Comparison of ENCODE assay signal across 9 cellular contexts in genomic region chr9:16704489-16705111, GRCh38.
DNase-seq lines count a peak whose midpoint lies in the region; ATAC-seq and TF ChIP-seq lines count a peak whose summit lies in the region.
"Had no signal": no experiment of that assay in that cellular context is flagged by ENCODE, and none has a peak within 500 bp of the region (broad histone marks: within the 10 kb centered on the region; RNA-seq: fewer than 3 reads in every experiment).

No MANE protein-coding gene starts in this region.

- peaks cover 38% of the 10 kb centered on the region for H3K4me1 Mint-ChIP-seq in neural progenitor cell
- H3K4me1 Mint-ChIP-seq: B cell had no signal

- DNase-seq in AG04449 (ENCODE audit: low read depth, low spot score) (no peak), SJCRH30 (peak; percentile 72), fibroblast of peridontal ligament (ENCODE audit: extremely low read depth) (peak; percentile 89), neural progenitor cell (ENCODE audit: low spot score) (peak; percentile 43), KG1 (lab: John Stamatoyannopoulos, UW) (no peak), mesenteric fat pad (ENCODE audit: low spot score) (no peak)

- POLR2A ChIA-PET in AG04449 (lab: Yijun Ruan, JAX), result interaction anchor here (0.6 to 1.7 kb wide), 10 partner anchors 9 to 183 kb away, joined by 3 to 10 read pairs (median 4); no protein-coding TSS in a partner anchor

- no peak overlapping the region for H3K27ac Mint-ChIP-seq in neural progenitor cell
- H3K27ac Mint-ChIP-seq: B cell had no signal

- no peaks in the 10 kb centered on the region for H3K79me2 ChIP-seq in neural progenitor cell (ENCODE audit: low read depth)

- H3K27me3 Mint-ChIP-seq in neural progenitor cell (ENCODE audit: insufficient read depth, low read depth), result peaks cover 11% of the 10 kb centered on the region
- H3K27me3 Mint-ChIP-seq: B cell had no signal

- H3K4me3 Mint-ChIP-seq in neural progenitor cell, result peak overlapping the region; percentile 53
- H3K4me3 Mint-ChIP-seq: B cell had no signal

- H3F3A ChIP-seq in neural progenitor cell (ENCODE audit: low read depth), result peaks cover 29% of the 10 kb centered on the region

- H3K27ac ChIP-seq in SJCRH30 (peak overlapping the region; percentile 90), neural progenitor cell (no peak overlapping the region)

- no peak for TF ChIP-seq CTCF in AG04449 (IDR thresholded peaks at IDR 0.05; ENCODE audit: insufficient read depth, low read length, missing control alignments)
- TF ChIP-seq CTCF in neural progenitor cell (IDR thresholded peaks at IDR 0.05), result no peak

- H3K4me2 ChIP-seq in neural progenitor cell, result peak overlapping the region; percentile 64

- H3K4me1 ChIP-seq in SJCRH30 (peaks cover 16% of the 10 kb centered on the region), neural progenitor cell (peaks cover 37% of the 10 kb centered on the region)

- ATAC-seq in GM18502 (IDR thresholded peaks at IDR 0.05; ENCODE audit: poor library complexity, unreplicated experiment), result no peak
- ATAC-seq in HG03135 (IDR thresholded peaks at IDR 0.05; ENCODE audit: unreplicated experiment), result no peak

- H3K36me3 ChIP-seq in SJCRH30 (no peaks in the 10 kb centered on the region), neural progenitor cell (no peaks in the 10 kb centered on the region)

- H3K9me3 ChIP-seq in SJCRH30 (replicated peaks) (no peaks in the 10 kb centered on the region), neural progenitor cell (ENCODE audit: low read depth) (no peaks in the 10 kb centered on the region)

- CTCF ChIA-PET in AG04449 (lab: Yijun Ruan, JAX), result interaction anchor here (0.8 to 1.2 kb wide), 2 partner anchors 21 to 122 kb away, joined by 3 read pairs; no protein-coding TSS in a partner anchor

- peak overlapping the region; percentile 51 for H2AFZ ChIP-seq in neural progenitor cell (replicated peaks)

- H3K4me3 ChIP-seq in AG04449 (ENCODE audit: low read depth, low read length) (peak overlapping the region; percentile 44), SJCRH30 (peak overlapping the region; percentile 55), neural progenitor cell (peak overlapping the region; percentile 14)

- H3K9ac ChIP-seq in neural progenitor cell, result no peak overlapping the region

- no peaks in the 10 kb centered on the region for H3K36me3 Mint-ChIP-seq in neural progenitor cell

- H3K27me3 ChIP-seq in SJCRH30 (no peaks in the 10 kb centered on the region), neural progenitor cell (no peaks in the 10 kb centered on the region)

- no peaks in the 10 kb centered on the region for H3K9me3 Mint-ChIP-seq in neural progenitor cell

- H4K20me1 ChIP-seq in neural progenitor cell (ENCODE audit: low read depth), result no peaks in the 10 kb centered on the region

Comparison
In these comparisons a context has a peak if more than half of its experiments do, and no peak if none do; other contexts are left out.
1. DNase-seq: peak in SJCRH30 (2 of 2), fibroblast of peridontal ligament (single experiment) and neural progenitor cell (single experiment); none in AG04449 (single experiment), KG1 (single experiment) and mesenteric fat pad (single experiment).
2. Peak in every context shown above with its lines, with median percentiles within 50 percentile points of each other: H3K4me3 ChIP-seq.